Comparison of ENCODE assay signal across 27 cellular contexts in genomic region chr22:22479999-22480532, GRCh38. TPM values are rescaled to one million over a fixed set of nuclear protein-coding genes. Genes with fewer than 3 reads are reported as not detected.
"Had no signal": no experiment of that assay in that cellular context is flagged by ENCODE, and none has a peak within 500 bp of the region (broad histone marks: within the 10 kb centered on the region; RNA-seq: fewer than 3 reads in every experiment).

No MANE protein-coding gene starts in this region.

- H3K36me3 Mint-ChIP-seq: type B pancreatic cell, WTC11 had no signal

- H3K27me3 Mint-ChIP-seq: activated CD4-positive, alpha-beta memory T cell treated with anti-CD3 and anti-CD28 coated beads, Interleukin-2, amount 10 ng/mL, durations not matched to agents 7 days and 5 days; activated CD8-positive, alpha-beta memory T cell treated with anti-CD3 and anti-CD28 coated beads, Interleukin-2, amount 10 ng/mL, durations not matched to agents 7 days and 5 days; activated naive CD8-positive, alpha-beta T cell treated with anti-CD3 and anti-CD28 coated beads, Interleukin-2, amount 10 ng/mL, durations not matched to agents 7 days and 5 days; activated T-helper 17 cell treated with anti-CD3 and anti-CD28 coated beads, Interleukin-2, amount 50 U/mL, for 72 hours; central memory CD8-positive, alpha-beta T cell; memory B cell; naive B cell; type B pancreatic cell had no signal

- H3K36me3 ChIP-seq: brain microvascular endothelial cell, colonic mucosa, heart right ventricle, prostate gland, stomach had no signal

- H3K9me3 ChIP-seq: colonic mucosa, heart right ventricle, mucosa of descending colon, prostate gland, stomach had no signal

- H3K9me3 Mint-ChIP-seq: activated CD4-positive, alpha-beta memory T cell treated with anti-CD3 and anti-CD28 coated beads, Interleukin-2, amount 10 ng/mL, durations not matched to agents 7 days and 5 days; activated naive CD8-positive, alpha-beta T cell treated with anti-CD3 and anti-CD28 coated beads, Interleukin-2, amount 10 ng/mL, durations not matched to agents 7 days and 5 days; activated T-helper 17 cell treated with anti-CD3 and anti-CD28 coated beads, Interleukin-2, amount 50 U/mL, for 72 hours; central memory CD8-positive, alpha-beta T cell; endodermal cell; memory B cell; naive B cell; neural crest cell; stimulated activated effector memory CD8-positive, alpha-beta T cell treated with anti-CD3 and anti-CD28 coated beads, Interleukin-12 subunit alpha, Interleukin-12 subunit beta, amount 100 ng/mL, for 72 hours; type B pancreatic cell; WTC11 had no signal

- H3K27me3 ChIP-seq: brain microvascular endothelial cell, colonic mucosa, heart right ventricle, stomach had no signal

- H3K27ac ChIP-seq: brain microvascular endothelial cell, colonic mucosa, epithelial cell of prostate, heart right ventricle, prostate gland, stomach had no signal

- H3K4me3 ChIP-seq: colonic mucosa, heart right ventricle, mucosa of descending colon, prostate gland, stomach had no signal

- H3K4me3 Mint-ChIP-seq: activated CD4-positive, alpha-beta memory T cell treated with anti-CD3 and anti-CD28 coated beads, Interleukin-2, amount 10 ng/mL, durations not matched to agents 7 days and 5 days; activated CD8-positive, alpha-beta memory T cell treated with anti-CD3 and anti-CD28 coated beads, Interleukin-2, amount 10 ng/mL, durations not matched to agents 7 days and 5 days; activated naive CD8-positive, alpha-beta T cell treated with anti-CD3 and anti-CD28 coated beads, Interleukin-2, amount 10 ng/mL, durations not matched to agents 7 days and 5 days; activated T-helper 17 cell treated with anti-CD3 and anti-CD28 coated beads, Interleukin-2, amount 50 U/mL, for 72 hours; central memory CD8-positive, alpha-beta T cell; endodermal cell; memory B cell; neural crest cell; stimulated activated effector memory CD8-positive, alpha-beta T cell treated with anti-CD3 and anti-CD28 coated beads, Interleukin-12 subunit alpha, Interleukin-12 subunit beta, amount 100 ng/mL, for 72 hours; type B pancreatic cell; WTC11 had no signal

- H3K4me1 ChIP-seq: colonic mucosa, heart right ventricle, prostate gland, stomach had no signal

- H3K27ac Mint-ChIP-seq: activated CD4-positive, alpha-beta memory T cell treated with anti-CD3 and anti-CD28 coated beads, Interleukin-2, amount 10 ng/mL, durations not matched to agents 7 days and 5 days; activated CD8-positive, alpha-beta memory T cell treated with anti-CD3 and anti-CD28 coated beads, Interleukin-2, amount 10 ng/mL, durations not matched to agents 7 days and 5 days; activated naive CD8-positive, alpha-beta T cell treated with anti-CD3 and anti-CD28 coated beads, Interleukin-2, amount 10 ng/mL, durations not matched to agents 7 days and 5 days; activated T-helper 17 cell treated with anti-CD3 and anti-CD28 coated beads, Interleukin-2, amount 50 U/mL, for 72 hours; endodermal cell; memory B cell; stimulated activated effector memory CD8-positive, alpha-beta T cell treated with anti-CD3 and anti-CD28 coated beads, Interleukin-12 subunit alpha, Interleukin-12 subunit beta, amount 100 ng/mL, for 72 hours; type B pancreatic cell; WTC11 had no signal

- H3K4me1 Mint-ChIP-seq: activated CD4-positive, alpha-beta memory T cell treated with anti-CD3 and anti-CD28 coated beads, Interleukin-2, amount 10 ng/mL, durations not matched to agents 7 days and 5 days; activated CD8-positive, alpha-beta memory T cell treated with anti-CD3 and anti-CD28 coated beads, Interleukin-2, amount 10 ng/mL, durations not matched to agents 7 days and 5 days; activated T-helper 17 cell treated with anti-CD3 and anti-CD28 coated beads, Interleukin-2, amount 50 U/mL, for 72 hours; central memory CD8-positive, alpha-beta T cell; endodermal cell; stimulated activated effector memory CD8-positive, alpha-beta T cell treated with anti-CD3 and anti-CD28 coated beads, Interleukin-12 subunit alpha, Interleukin-12 subunit beta, amount 100 ng/mL, for 72 hours; WTC11 had no signal

- ATAC-seq: activated CD8-positive, alpha-beta memory T cell treated with anti-CD3 and anti-CD28 coated beads, Interleukin-2, amount 10 ng/mL, durations not matched to agents 7 days and 5 days; activated T-helper 17 cell treated with anti-CD3 and anti-CD28 coated beads, Interleukin-2, amount 50 U/mL, for 72 hours; heart right ventricle; mucosa of descending colon; right cardiac atrium; stimulated activated effector memory CD8-positive, alpha-beta T cell treated with anti-CD3 and anti-CD28 coated beads, Interleukin-12 subunit alpha, Interleukin-12 subunit beta, amount 100 ng/mL, for 72 hours; WTC11 had no signal

- DNase-seq: activated CD4-positive, alpha-beta memory T cell treated with anti-CD3 and anti-CD28 coated beads, Interleukin-2, amount 10 ng/mL, durations not matched to agents 7 days and 5 days; activated CD4-positive, alpha-beta T cell treated with anti-CD3 and anti-CD28 coated beads for 48 hours; activated CD8-positive, alpha-beta memory T cell treated with anti-CD3 and anti-CD28 coated beads, Interleukin-2, amount 10 ng/mL, durations not matched to agents 7 days and 5 days; activated naive CD4-positive, alpha-beta T cell treated with Interleukin-2 at 50 U/mL for 16 hours; activated naive CD8-positive, alpha-beta T cell treated with anti-CD3 and anti-CD28 coated beads, Interleukin-2, amount 10 ng/mL, durations not matched to agents 7 days and 5 days; brain microvascular endothelial cell; colonic mucosa; endodermal cell; heart right ventricle; kidney glomerular epithelial cell; mucosa of descending colon; naive B cell; right cardiac atrium; stimulated activated CD4-positive, alpha-beta T cell treated with anti-CD3 and anti-CD28 coated beads, Interleukin-4, amount 100 ng/mL, for 24 hours; stomach had no signal

RNA-seq across cellular contexts. Expression of gene ZNF280A, which starts 40.0 kb away (rescaled TPM):
- total RNA-seq: activated CD4-positive, alpha-beta memory T cell treated with anti-CD3 and anti-CD28 coated beads, Interleukin-2, amount 10 ng/mL, durations not matched to agents 7 days and 5 days; activated CD8-positive, alpha-beta memory T cell treated with anti-CD3 and anti-CD28 coated beads, Interleukin-2, amount 10 ng/mL, durations not matched to agents 7 days and 5 days; activated naive CD8-positive, alpha-beta T cell treated with anti-CD3 and anti-CD28 coated beads, Interleukin-2, amount 10 ng/mL, durations not matched to agents 7 days and 5 days; activated T-helper 17 cell treated with anti-CD3 and anti-CD28 coated beads, Interleukin-2, amount 50 U/mL, for 72 hours; colonic mucosa; heart right ventricle; liver; mucosa of descending colon; neural crest cell; osteoblast; prostate gland; right cardiac atrium; stomach; temporal lobe had no signal
- polyA plus RNA-seq: heart right ventricle, liver, right cardiac atrium, stomach had no signal
